1 cellular context compared by ENCODE assay signal in the genomic region with DNA sequence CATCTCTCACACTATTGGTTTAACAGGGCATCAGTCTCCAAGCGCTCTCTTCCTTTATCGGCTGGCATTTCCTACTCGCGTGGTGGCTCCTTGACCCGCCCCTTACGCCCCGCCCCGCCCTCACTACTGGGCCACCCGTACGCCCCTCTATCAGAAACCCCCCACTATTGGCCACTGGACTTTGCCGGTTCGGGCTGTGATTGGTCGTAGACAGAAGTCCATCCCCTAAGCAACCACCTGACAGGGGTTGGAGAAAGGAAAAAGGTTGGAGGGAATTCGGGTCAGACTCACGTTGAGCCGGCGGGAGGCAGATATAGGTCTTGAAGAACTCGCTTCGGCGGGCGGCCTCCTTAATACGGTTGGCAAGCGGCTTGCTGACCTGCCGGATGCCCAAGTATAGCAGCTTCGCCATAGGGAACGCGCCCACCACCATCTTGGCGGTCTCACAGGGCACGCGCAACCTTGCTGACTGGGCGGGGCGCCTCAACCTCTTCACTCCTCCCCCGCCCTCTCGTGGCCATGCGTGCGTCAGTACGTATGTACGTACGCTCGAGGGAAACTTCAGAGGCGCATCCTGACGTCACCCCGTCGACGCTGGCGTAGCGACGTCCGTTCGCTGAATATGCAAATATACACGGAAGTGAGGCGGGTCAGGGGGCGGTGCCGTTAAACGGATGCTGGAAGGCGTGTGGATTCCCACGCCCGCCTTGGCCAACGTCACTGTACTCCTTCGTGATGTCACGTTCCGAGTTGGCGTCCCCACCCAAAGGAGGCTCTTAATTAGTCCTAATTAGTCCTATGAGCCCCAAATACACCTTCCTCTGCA.
TF ChIP-seq lines count a peak whose summit lies in the region.

Gene OPA3, minus strand, starts transcription at position 471 of the 826 bp plus-strand sequence. Its CDS starts 38 bp downstream, at position 433.

TF ChIP-seq in HepG2, 621 proteins besides CTCF, POLR2A, EP300 and RAD21 (continued from another document and continues in another):
- TF ChIP-seq, protein P1, sequence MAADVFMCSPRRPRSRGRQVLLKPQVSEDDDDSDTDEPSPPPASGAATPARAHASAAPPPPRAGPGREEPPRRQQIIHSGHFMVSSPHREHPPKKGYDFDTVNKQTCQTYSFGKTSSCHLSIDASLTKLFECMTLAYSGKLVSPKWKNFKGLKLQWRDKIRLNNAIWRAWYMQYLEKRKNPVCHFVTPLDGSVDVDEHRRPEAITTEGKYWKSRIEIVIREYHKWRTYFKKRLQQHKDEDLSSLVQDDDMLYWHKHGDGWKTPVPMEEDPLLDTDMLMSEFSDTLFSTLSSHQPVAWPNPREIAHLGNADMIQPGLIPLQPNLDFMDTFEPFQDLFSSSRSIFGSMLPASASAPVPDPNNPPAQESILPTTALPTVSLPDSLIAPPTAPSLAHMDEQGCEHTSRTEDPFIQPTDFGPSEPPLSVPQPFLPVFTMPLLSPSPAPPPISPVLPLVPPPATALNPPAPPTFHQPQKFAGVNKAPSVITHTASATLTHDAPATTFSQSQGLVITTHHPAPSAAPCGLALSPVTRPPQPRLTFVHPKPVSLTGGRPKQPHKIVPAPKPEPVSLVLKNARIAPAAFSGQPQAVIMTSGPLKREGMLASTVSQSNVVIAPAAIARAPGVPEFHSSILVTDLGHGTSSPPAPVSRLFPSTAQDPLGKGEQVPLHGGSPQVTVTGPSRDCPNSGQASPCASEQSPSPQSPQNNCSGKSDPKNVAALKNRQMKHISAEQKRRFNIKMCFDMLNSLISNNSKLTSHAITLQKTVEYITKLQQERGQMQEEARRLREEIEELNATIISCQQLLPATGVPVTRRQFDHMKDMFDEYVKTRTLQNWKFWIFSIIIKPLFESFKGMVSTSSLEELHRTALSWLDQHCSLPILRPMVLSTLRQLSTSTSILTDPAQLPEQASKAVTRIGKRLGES (CRISPR knock-in tag; IDR thresholded peaks at IDR 0.05; ENCODE audit: borderline replicate concordance), result no peak
- TF ChIP-seq HDAC1 (CRISPR knock-in tag; IDR thresholded peaks at IDR 0.05) (peak; percentile 84), SATB2 (CRISPR knock-in tag; IDR thresholded peaks at IDR 0.05) (no peak), XBP1 (CRISPR knock-in tag; IDR thresholded peaks at IDR 0.05) (0 out of 2 replicates have a peak, but pooled peaks have one; percentile 31), FOXK2 (IDR thresholded peaks at IDR 0.05) (0 out of 2 replicates have a peak, but pooled peaks have one; percentile 11), GTF3A (CRISPR knock-in tag; conservative IDR thresholded peaks at IDR 0.05) (no peak), SALL2 (CRISPR knock-in tag; IDR thresholded peaks at IDR 0.05) (peak; percentile 32; the same call in 1 of the 2 replicates), ZMYM4 (CRISPR knock-in tag; IDR thresholded peaks at IDR 0.05) (peak; percentile 80), NAIF1 (CRISPR knock-in tag; IDR thresholded peaks at IDR 0.05; ENCODE audit: borderline replicate concordance) (no peak), ZBTB8A (CRISPR knock-in tag; IDR thresholded peaks at IDR 0.05; ENCODE audit: borderline replicate concordance, low read depth) (no peak), NCOR1 (IDR thresholded peaks at IDR 0.05; ENCODE audit: borderline replicate concordance, low read length) (no peak; the same call in 1 of the 2 replicates), MAZ (IDR thresholded peaks at IDR 0.05; ENCODE audit: borderline replicate concordance, low read depth, low read length) (peak; percentile 90), MAZ (CRISPR knock-in tag; IDR thresholded peaks at IDR 0.05; ENCODE audit: low read depth) (peak; percentile 92), ZNF20 (CRISPR knock-in tag; IDR thresholded peaks at IDR 0.05) (no peak), ZNF10 (CRISPR knock-in tag; IDR thresholded peaks at IDR 0.05; ENCODE audit: borderline replicate concordance, low read depth) (no peak), MXI1 (IDR thresholded peaks at IDR 0.05; ENCODE audit: borderline replicate concordance, low read depth, low read length) (peak; percentile 60; the same call in 2 of the 3 replicates), TCF7 (IDR thresholded peaks at IDR 0.05; ENCODE audit: low read depth) (peak; percentile 41; the same call in 1 of the 2 replicates), MIER2 (CRISPR knock-in tag; IDR thresholded peaks at IDR 0.05) (no peak), ZNF83 (CRISPR knock-in tag; IDR thresholded peaks at IDR 0.05; ENCODE audit: borderline replicate concordance) (0 out of 2 replicates have a peak, but pooled peaks have one; percentile 45), ZNF749 (CRISPR knock-in tag; IDR thresholded peaks at IDR 0.05; ENCODE audit: borderline replicate concordance) (no peak), HNRNPK (IDR thresholded peaks at IDR 0.05; ENCODE audit: low read depth, low read length, poor library complexity, severe bottlenecking) (no peak), MZF1 (CRISPR knock-in tag; IDR thresholded peaks at IDR 0.05; ENCODE audit: borderline replicate concordance) (no peak), ZNF256 (CRISPR knock-in tag; conservative IDR thresholded peaks at IDR 0.05) (no peak), EED (CRISPR knock-in tag; IDR thresholded peaks at IDR 0.05) (no peak), THAP8 (CRISPR knock-in tag; IDR thresholded peaks at IDR 0.05; ENCODE audit: borderline replicate concordance) (no peak), SRSF4 (IDR thresholded peaks at IDR 0.05; ENCODE audit: low read depth, low read length, poor library complexity, severe bottlenecking) (no peak), PHF21A (CRISPR knock-in tag; IDR thresholded peaks at IDR 0.05) (no peak; the same call in 1 of the 2 replicates), ZNF24 (IDR thresholded peaks at IDR 0.05) (no peak), ATF4 (CRISPR knock-in tag; IDR thresholded peaks at IDR 0.05) (no peak), HDAC6 (IDR thresholded peaks at IDR 0.05; ENCODE audit: low read depth, low read length) (no peak), ZNF512B (CRISPR knock-in tag; IDR thresholded peaks at IDR 0.05; ENCODE audit: borderline replicate concordance) (no peak), HCFC1 (IDR thresholded peaks at IDR 0.05; ENCODE audit: low read depth, low read length) (0 out of 2 replicates have a peak, but pooled peaks have one; percentile 17), ZNF670 (CRISPR knock-in tag; IDR thresholded peaks at IDR 0.05; ENCODE audit: borderline replicate concordance) (no peak), ZNF724P (CRISPR knock-in tag; IDR thresholded peaks at IDR 0.05; ENCODE audit: borderline replicate concordance) (no peak), FLYWCH1 (CRISPR knock-in tag; IDR thresholded peaks at IDR 0.05) (no peak), ZNF547 (CRISPR knock-in tag; IDR thresholded peaks at IDR 0.05) (peak; percentile 44; the same call in 1 of the 2 replicates), PHF20 (CRISPR knock-in tag; IDR thresholded peaks at IDR 0.05) (peak; percentile 78), E2F1 (CRISPR knock-in tag; IDR thresholded peaks at IDR 0.05) (no peak), NR3C1 (CRISPR knock-in tag; IDR thresholded peaks at IDR 0.05) (no peak), NCOA2 (CRISPR knock-in tag; IDR thresholded peaks at IDR 0.05) (peak; percentile 29; the same call in 1 of the 2 replicates), ZNF770 (CRISPR knock-in tag; IDR thresholded peaks at IDR 0.05) (no peak), ZNF451 (CRISPR knock-in tag; IDR thresholded peaks at IDR 0.05) (no peak), ZNF205 (CRISPR knock-in tag; IDR thresholded peaks at IDR 0.05) (no peak; the same call in 1 of the 2 replicates), FOSL2 (CRISPR knock-in tag; IDR thresholded peaks at IDR 0.05) (peak; percentile 49; the same call in 1 of the 2 replicates), KDM6A (CRISPR knock-in tag; IDR thresholded peaks at IDR 0.05; ENCODE audit: low read depth) (no peak), CREB3 (CRISPR knock-in tag; IDR thresholded peaks at IDR 0.05) (no peak), ZNF546 (CRISPR knock-in tag; conservative IDR thresholded peaks at IDR 0.05) (no peak), RBFOX2 (IDR thresholded peaks at IDR 0.05; ENCODE audit: low read depth, low read length) (peak; percentile 85), ZNF720 (CRISPR knock-in tag; IDR thresholded peaks at IDR 0.05) (no peak)
- TF ChIP-seq, protein P2, sequence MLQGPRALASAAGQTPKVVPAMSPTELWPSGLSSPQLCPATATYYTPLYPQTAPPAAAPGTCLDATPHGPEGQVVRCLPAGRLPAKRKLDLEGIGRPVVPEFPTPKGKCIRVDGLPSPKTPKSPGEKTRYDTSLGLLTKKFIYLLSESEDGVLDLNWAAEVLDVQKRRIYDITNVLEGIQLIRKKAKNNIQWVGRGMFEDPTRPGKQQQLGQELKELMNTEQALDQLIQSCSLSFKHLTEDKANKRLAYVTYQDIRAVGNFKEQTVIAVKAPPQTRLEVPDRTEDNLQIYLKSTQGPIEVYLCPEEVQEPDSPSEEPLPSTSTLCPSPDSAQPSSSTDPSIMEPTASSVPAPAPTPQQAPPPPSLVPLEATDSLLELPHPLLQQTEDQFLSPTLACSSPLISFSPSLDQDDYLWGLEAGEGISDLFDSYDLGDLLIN (CRISPR knock-in tag; IDR thresholded peaks at IDR 0.05; ENCODE audit: borderline replicate concordance), result no peak
- TF ChIP-seq, protein P3, sequence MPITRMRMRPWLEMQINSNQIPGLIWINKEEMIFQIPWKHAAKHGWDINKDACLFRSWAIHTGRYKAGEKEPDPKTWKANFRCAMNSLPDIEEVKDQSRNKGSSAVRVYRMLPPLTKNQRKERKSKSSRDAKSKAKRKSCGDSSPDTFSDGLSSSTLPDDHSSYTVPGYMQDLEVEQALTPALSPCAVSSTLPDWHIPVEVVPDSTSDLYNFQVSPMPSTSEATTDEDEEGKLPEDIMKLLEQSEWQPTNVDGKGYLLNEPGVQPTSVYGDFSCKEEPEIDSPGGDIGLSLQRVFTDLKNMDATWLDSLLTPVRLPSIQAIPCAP (CRISPR knock-in tag; IDR thresholded peaks at IDR 0.05; ENCODE audit: low read depth), result no peak
